In the genomic region with DNA sequence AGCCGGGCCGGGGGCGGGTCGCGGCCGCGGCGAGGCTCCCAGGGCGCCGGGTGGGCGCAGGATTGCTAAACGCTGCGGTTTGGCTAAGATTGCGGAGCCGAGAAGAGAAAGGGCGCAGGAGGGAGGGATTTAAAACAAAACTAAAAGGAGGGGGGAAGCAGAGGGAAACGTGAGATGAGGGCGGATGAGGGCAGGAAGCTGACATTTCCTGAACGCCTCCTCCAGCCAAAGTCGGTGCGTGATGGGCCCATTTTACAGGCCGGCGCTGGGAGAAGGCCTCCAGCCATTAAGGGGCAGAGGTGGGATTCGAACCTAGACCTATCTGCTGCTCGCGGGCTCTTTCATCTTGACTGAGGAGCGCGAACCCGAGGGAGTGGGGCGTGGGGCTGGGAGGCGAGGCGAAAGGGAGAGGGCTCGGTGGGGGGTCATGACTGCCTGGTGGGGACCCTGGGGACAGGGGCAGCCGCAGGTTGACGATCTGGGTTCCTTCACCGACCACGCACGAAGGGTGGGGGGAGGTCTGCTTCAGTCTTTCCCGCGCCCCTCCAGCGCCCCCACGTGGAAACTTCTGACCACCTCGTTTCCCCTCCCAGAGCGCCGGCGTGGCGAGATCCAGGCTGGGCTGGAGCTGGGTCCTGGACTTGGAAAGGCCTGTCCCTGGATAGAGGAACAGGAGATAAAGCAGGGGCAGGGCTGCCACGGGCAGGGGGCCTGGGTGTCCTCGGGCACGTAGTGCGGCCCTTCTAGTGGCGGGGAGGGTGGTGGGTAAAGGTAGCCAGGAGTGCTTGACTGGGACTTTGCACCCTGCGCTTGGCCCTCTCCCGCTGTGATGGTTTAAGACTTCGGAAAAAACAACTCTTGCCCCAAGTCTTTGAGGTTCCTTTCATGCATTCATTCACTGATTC, we compare ENCODE assay signal across 8 cellular contexts. TPM values are rescaled to one million over a fixed set of nuclear protein-coding genes. Genes with fewer than 3 reads are reported as not detected.
DNase-seq lines count a peak whose midpoint lies in the region; ATAC-seq and TF ChIP-seq lines count a peak whose summit lies in the region.

No MANE protein-coding gene starts in this region.

- peaks cover 11% of the 10 kb centered on the region for H3K4me1 Mint-ChIP-seq in glutamatergic neuron (ENCODE audit: low read depth, unreplicated experiment)
- H3K4me1 Mint-ChIP-seq in osteocyte (ENCODE audit: unreplicated experiment), result peaks cover 8% of the 10 kb centered on the region

- no peak for ATAC-seq in GM19328 (IDR thresholded peaks at IDR 0.05; ENCODE audit: unreplicated experiment)

- peak; percentile 20 for DNase-seq in AG09309 (ENCODE audit: low read depth)
- DNase-seq in HCEC 1CT, result peak; percentile 46
- peak; percentile 43 to 52 for DNase-seq in SJCRH30
- peak; percentile 62 for DNase-seq in activated gamma-delta T cell treated with anti-CD3 and anti-CD28 coated beads, Interleukin-2, amount 50 U/mL, for 16 hours (ENCODE audit: low read depth)
- DNase-seq in glutamatergic neuron, result peak; percentile 88
- peak; percentile 94 for DNase-seq in osteocyte (ENCODE audit: extremely low spot score, unreplicated experiment)
- DNase-seq in suprapubic skin (ENCODE audit: low spot score in 2 of 2), result peak; percentile 84 to 87

- WGBS in suprapubic skin, result 9% methylated on average over 41 of the region's 55 CpGs

- peaks cover 25% of the 10 kb centered on the region for H3K27me3 Mint-ChIP-seq in glutamatergic neuron (ENCODE audit: unreplicated experiment)
- H3K27me3 Mint-ChIP-seq in osteocyte (ENCODE audit: unreplicated experiment), result peaks cover 25% of the 10 kb centered on the region

- H3K9me3 ChIP-seq in SJCRH30 (replicated peaks), result no peaks in the 10 kb centered on the region
- H3K9me3 ChIP-seq in suprapubic skin, result no peaks in the 10 kb centered on the region

- H3K9me3 Mint-ChIP-seq in glutamatergic neuron (ENCODE audit: unreplicated experiment) (peaks cover 1% of the 10 kb centered on the region), osteocyte (ENCODE audit: unreplicated experiment) (no peaks in the 10 kb centered on the region)

- H3K4me1 ChIP-seq in SJCRH30 (no peaks in the 10 kb centered on the region), suprapubic skin (peaks cover 16% of the 10 kb centered on the region)

- TF ChIP-seq EP300 in suprapubic skin (IDR thresholded peaks at IDR 0.05), result no peak

- TF ChIP-seq POLR2A in suprapubic skin (IDR thresholded peaks at IDR 0.05), result no peak

- H3K4me3 ChIP-seq in AG09309 (ENCODE audit: control insufficient read depth, low read depth, low read length) (peak overlapping the region; percentile 52), SJCRH30 (peak overlapping the region; percentile 26; the same call in 1 of the 2 replicates), suprapubic skin (peak overlapping the region; percentile 62)

- H3K36me3 Mint-ChIP-seq in glutamatergic neuron (ENCODE audit: unreplicated experiment), result no peaks in the 10 kb centered on the region
- no peaks in the 10 kb centered on the region for H3K36me3 Mint-ChIP-seq in osteocyte (ENCODE audit: unreplicated experiment)

- peaks cover 8% of the 10 kb centered on the region; the same call in 1 of the 2 replicates for H3K27me3 ChIP-seq in SJCRH30
- H3K27me3 ChIP-seq in suprapubic skin, result no peaks in the 10 kb centered on the region

- TF ChIP-seq CTCF in AG09309 (IDR thresholded peaks at IDR 0.05; ENCODE audit: control insufficient read depth, insufficient read depth, low read depth, low read length, missing control alignments), result peak; percentile 82
- TF ChIP-seq CTCF in glutamatergic neuron (IDR thresholded peaks at IDR 0.05; ENCODE audit: partially characterized antibody, unreplicated experiment), result peak; percentile 71
- peak; percentile 83 for TF ChIP-seq CTCF in osteocyte (IDR thresholded peaks at IDR 0.05)
- peak; percentile 32 to 58 for TF ChIP-seq CTCF in suprapubic skin (IDR thresholded peaks at IDR 0.05)

- no peak overlapping the region for H3K27ac Mint-ChIP-seq in glutamatergic neuron (ENCODE audit: unreplicated experiment)
- peak overlapping the region; percentile 84 for H3K27ac Mint-ChIP-seq in osteocyte (ENCODE audit: unreplicated experiment)

- peak overlapping the region; percentile 81 for H3K4me3 Mint-ChIP-seq in glutamatergic neuron (ENCODE audit: unreplicated experiment)
- peak overlapping the region; percentile 81 for H3K4me3 Mint-ChIP-seq in osteocyte (ENCODE audit: unreplicated experiment)

- H3K27ac ChIP-seq in SJCRH30 (no peak overlapping the region), suprapubic skin (peak overlapping the region; percentile 27)

- H3K36me3 ChIP-seq in SJCRH30, result no peaks in the 10 kb centered on the region
- H3K36me3 ChIP-seq in suprapubic skin, result peaks cover 4% of the 10 kb centered on the region

RNA-seq across cellular contexts. Expression of gene TAC4, which starts 3.8 kb away (rescaled TPM):
- total RNA-seq in SJCRH30 (2014; rRNA removed; shearing (Covaris generic)), result not detected in 2 replicates
- total RNA-seq in glutamatergic neuron (ENCODE audit: unreplicated experiment), result not detected
- total RNA-seq in osteocyte, result not detected in 2 replicates
- total RNA-seq in suprapubic skin, result not detected

Comparison
In these comparisons a context has a peak if more than half of its experiments do, and no peak if none do; other contexts are left out.
1. DNase-seq: peak in every context shown above with its lines; median percentile 94 in osteocyte; 88 in glutamatergic neuron; 86 in suprapubic skin; 62 in activated gamma-delta T cell treated with anti-CD3 and anti-CD28 coated beads, Interleukin-2, amount 50 U/mL, for 16 hours; 48 in SJCRH30; 46 in HCEC 1CT; 20 in AG09309.